Comparison of ENCODE assay signal across 18 cellular contexts in the genomic region with DNA sequence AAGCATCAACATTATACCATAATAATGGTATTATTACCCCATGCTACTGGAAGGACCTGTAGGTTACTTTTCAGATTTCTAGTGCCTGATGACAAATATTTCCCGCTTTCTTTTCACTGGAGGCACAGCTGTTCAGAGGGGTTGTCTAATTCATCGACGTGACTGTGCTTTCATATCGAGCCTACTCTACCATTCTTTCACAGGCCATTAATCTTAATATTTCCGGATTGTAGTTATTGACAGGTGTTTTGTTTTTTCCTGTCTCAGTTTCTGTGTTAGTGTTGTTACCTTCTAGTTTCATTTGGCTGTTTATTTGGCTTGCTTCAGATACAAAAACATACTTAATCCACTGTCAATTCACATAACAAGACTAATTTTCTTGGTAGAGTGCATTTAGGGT.
"Had no signal": no experiment of that assay in that cellular context is flagged by ENCODE, and none has a peak within 500 bp of the region (broad histone marks: within the 10 kb centered on the region; RNA-seq: fewer than 3 reads in every experiment).

No MANE protein-coding gene starts in this region.

- DNase-seq: activated CD4-positive, alpha-beta T cell treated with anti-CD3 and anti-CD28 coated beads for 4 hours; activated CD4-positive, alpha-beta T cell treated with anti-CD3 and anti-CD28 coated beads, Interleukin-2, amount 50 U/mL, for 48 hours; activated CD4-positive, CD25-positive, alpha-beta regulatory T cell; activated naive CD4-positive, alpha-beta T cell treated with anti-CD3 and anti-CD28 coated beads for 36 hours; activated naive CD8-positive, alpha-beta T cell treated with anti-CD3 and anti-CD28 coated beads, Interleukin-2, amount 10 ng/mL, durations not matched to agents 7 days and 5 days; activated T-cell treated with anti-CD3 and anti-CD28 coated beads, Interleukin-2, amount 50 U/mL, for 48 hours; amniotic stem cell; colonic mucosa; glutamatergic neuron; kidney glomerular epithelial cell; left ventricle myocardium inferior; naive thymus-derived CD8-positive, alpha-beta T cell; posterior cingulate gyrus; stimulated activated CD4-positive, alpha-beta T cell treated with anti-CD3 and anti-CD28 coated beads, Interleukin-2, amount 100 ng/mL, for 48 hours; stimulated activated CD8-positive, alpha-beta memory T cell treated with anti-CD3 and anti-CD28 coated beads, Interleukin-4, amount 100 ng/mL, for 48 hours; stimulated activated naive B cell treated with anti-CD40 and anti-IgM and Interleukin-4, amounts not matched to agents 10 μg/mL and 1 μg/mL and 100 μg/mL, for 72 hours; transverse colon had no signal

- ATAC-seq: naive thymus-derived CD8-positive, alpha-beta T cell; stimulated activated naive B cell treated with anti-CD40 and anti-IgM and Interleukin-4, amounts not matched to agents 10 μg/mL and 1 μg/mL and 100 μg/mL, for 72 hours had no signal

- H3K4me3 Mint-ChIP-seq: activated naive CD4-positive, alpha-beta T cell treated with anti-CD3 and anti-CD28 coated beads for 36 hours; activated naive CD8-positive, alpha-beta T cell treated with anti-CD3 and anti-CD28 coated beads, Interleukin-2, amount 10 ng/mL, durations not matched to agents 7 days and 5 days; naive thymus-derived CD8-positive, alpha-beta T cell; neural progenitor cell; stimulated activated naive B cell treated with anti-CD40 and anti-IgM and Interleukin-4, amounts not matched to agents 10 μg/mL and 1 μg/mL and 100 μg/mL, for 72 hours had no signal

- H3K27ac Mint-ChIP-seq: activated naive CD4-positive, alpha-beta T cell treated with anti-CD3 and anti-CD28 coated beads for 36 hours; activated naive CD8-positive, alpha-beta T cell treated with anti-CD3 and anti-CD28 coated beads, Interleukin-2, amount 10 ng/mL, durations not matched to agents 7 days and 5 days; naive thymus-derived CD8-positive, alpha-beta T cell; neural progenitor cell; stimulated activated naive B cell treated with anti-CD40 and anti-IgM and Interleukin-4, amounts not matched to agents 10 μg/mL and 1 μg/mL and 100 μg/mL, for 72 hours had no signal

- H3K36me3 Mint-ChIP-seq: activated naive CD8-positive, alpha-beta T cell treated with anti-CD3 and anti-CD28 coated beads, Interleukin-2, amount 10 ng/mL, durations not matched to agents 7 days and 5 days; neural progenitor cell; stimulated activated naive B cell treated with anti-CD40 and anti-IgM and Interleukin-4, amounts not matched to agents 10 μg/mL and 1 μg/mL and 100 μg/mL, for 72 hours had no signal

- H3K9me3 Mint-ChIP-seq: activated naive CD4-positive, alpha-beta T cell treated with anti-CD3 and anti-CD28 coated beads for 36 hours; neural progenitor cell had no signal

- H3K4me1 Mint-ChIP-seq: activated naive CD8-positive, alpha-beta T cell treated with anti-CD3 and anti-CD28 coated beads, Interleukin-2, amount 10 ng/mL, durations not matched to agents 7 days and 5 days; naive thymus-derived CD8-positive, alpha-beta T cell; neural progenitor cell; stimulated activated naive B cell treated with anti-CD40 and anti-IgM and Interleukin-4, amounts not matched to agents 10 μg/mL and 1 μg/mL and 100 μg/mL, for 72 hours had no signal

- H3K27me3 Mint-ChIP-seq: activated naive CD8-positive, alpha-beta T cell treated with anti-CD3 and anti-CD28 coated beads, Interleukin-2, amount 10 ng/mL, durations not matched to agents 7 days and 5 days; naive thymus-derived CD8-positive, alpha-beta T cell; stimulated activated naive B cell treated with anti-CD40 and anti-IgM and Interleukin-4, amounts not matched to agents 10 μg/mL and 1 μg/mL and 100 μg/mL, for 72 hours had no signal
